In the genomic region with DNA sequence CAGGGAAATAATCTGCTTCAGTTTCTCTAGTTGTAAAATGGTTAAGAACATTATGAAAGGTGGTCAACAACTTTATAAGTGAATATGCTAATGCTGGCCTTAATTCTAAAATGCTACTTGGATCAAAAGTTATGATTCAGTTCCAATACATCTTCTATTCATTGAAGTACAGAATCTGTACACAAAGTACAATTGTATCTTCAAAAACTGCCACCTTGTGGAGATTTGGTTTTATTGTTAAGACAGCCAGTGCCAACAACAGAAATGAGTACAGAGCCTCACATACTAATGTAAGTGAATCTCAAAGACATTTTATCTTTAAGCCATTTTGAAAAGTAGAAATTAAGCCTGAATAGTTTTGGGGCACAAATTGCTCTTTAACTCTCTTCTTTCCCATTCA, we compare ENCODE assay signal across 8 cellular contexts.
A peak's percentile ranks its signal among the peaks of the same experiment; 100 is the strongest.
DNase-seq lines count a peak whose midpoint lies in the region; ATAC-seq and TF ChIP-seq lines count a peak whose summit lies in the region.

No MANE protein-coding gene starts in this region.

- peak overlapping the region; percentile 87 for H3K27ac ChIP-seq in hepatocyte

- H3K4me1 ChIP-seq in hepatocyte (ENCODE audit: insufficient read depth): peaks cover 34% of the 10 kb centered on the region

- peak; percentile 63 for TF ChIP-seq CTCF in hepatocyte (IDR thresholded peaks at IDR 0.05; ENCODE audit: poor library complexity)

- no peaks in the 10 kb centered on the region for H3K79me2 ChIP-seq in hepatocyte

- H3K9me2 ChIP-seq in hepatocyte (replicated peaks; ENCODE audit: insufficient read depth): no peaks in the 10 kb centered on the region

- H3K4me2 ChIP-seq in hepatocyte: peak overlapping the region; percentile 67

- no peaks in the 10 kb centered on the region for H4K20me1 ChIP-seq in hepatocyte (ENCODE audit: insufficient read depth, poor library complexity, severe bottlenecking)

- no peaks in the 10 kb centered on the region for H3K36me3 ChIP-seq in hepatocyte (replicated peaks; ENCODE audit: insufficient read depth, low read depth)

- DNase-seq in G401 (ENCODE audit: low spot score) (peak; percentile 33), SK-MEL-5 (ENCODE audit: low read depth, low spot score) (peak; percentile 80), hepatocyte (ENCODE audit: low spot score) (peak; percentile 60), COLO668 (lab: John Stamatoyannopoulos, UW; ENCODE audit: unreplicated experiment) (no peak)
- no peak for DNase-seq in stimulated activated CD4-positive, alpha-beta T cell treated with anti-CD3 and anti-CD28 coated beads, Interleukin-4, amount 100 ng/mL, for 1 hour

- no peaks in the 10 kb centered on the region for H3K9me3 ChIP-seq in hepatocyte (ENCODE audit: low read depth)

- ATAC-seq in HG03354 (IDR thresholded peaks at IDR 0.05; ENCODE audit: poor library complexity, severe bottlenecking, unreplicated experiment) (peak; percentile 64), GM18502 (IDR thresholded peaks at IDR 0.05; ENCODE audit: poor library complexity, unreplicated experiment) (no peak), HG03039 (IDR thresholded peaks at IDR 0.05; ENCODE audit: unreplicated experiment) (no peak)

- H3K4me3 ChIP-seq in hepatocyte: no peak overlapping the region

- no peaks in the 10 kb centered on the region for H3K27me3 ChIP-seq in hepatocyte

- H2AFZ ChIP-seq in hepatocyte: peak overlapping the region; percentile 26

- in situ Hi-C loops in G401 (cut with HindIII; ENCODE audit: low sequenced_read_pairs) (no loop called here), SK-MEL-5 (cut with HindIII; ENCODE audit: low pct_unique_long_range_greater_than_20kb, low sequenced_read_pairs) (no loop called here)

Comparison
In these comparisons a context has a peak if more than half of its experiments do, and no peak if none do; other contexts are left out.
1. DNase-seq: peak in G401 (single experiment), SK-MEL-5 (single experiment) and hepatocyte (single experiment); none in COLO668 (single experiment) and stimulated activated CD4-positive, alpha-beta T cell treated with anti-CD3 and anti-CD28 coated beads, Interleukin-4, amount 100 ng/mL, for 1 hour (single experiment).